In the genomic region with DNA sequence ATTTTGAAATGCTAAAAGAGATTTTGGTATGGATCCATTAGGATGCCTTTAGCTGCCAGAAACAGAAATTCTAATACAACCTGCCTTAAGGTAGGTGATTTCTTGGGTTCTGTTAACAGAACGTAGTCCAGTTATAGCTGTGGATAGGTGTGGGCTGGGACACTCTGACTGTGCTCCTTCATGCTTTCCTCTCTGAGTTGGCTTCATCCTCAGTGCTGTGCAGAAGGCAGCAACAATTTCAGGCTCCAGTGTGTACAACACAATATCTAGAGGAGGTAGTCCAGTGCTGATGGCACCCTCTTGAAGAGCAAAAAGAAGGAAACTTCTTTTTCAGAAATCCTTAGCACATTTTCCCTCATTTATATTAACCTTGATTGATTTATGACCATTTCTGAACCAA, we compare ENCODE assay signal across 1 cellular context.
TF ChIP-seq lines count a peak whose summit lies in the region.

No MANE protein-coding gene starts in this region.

TF ChIP-seq in K562, 482 proteins besides CTCF, POLR2A, EP300 and RAD21:
- peak; percentile 42 for TF ChIP-seq MEIS2 (IDR thresholded peaks at IDR 0.05; ENCODE audit: partially characterized antibody)
- TF ChIP-seq, protein P1, sequence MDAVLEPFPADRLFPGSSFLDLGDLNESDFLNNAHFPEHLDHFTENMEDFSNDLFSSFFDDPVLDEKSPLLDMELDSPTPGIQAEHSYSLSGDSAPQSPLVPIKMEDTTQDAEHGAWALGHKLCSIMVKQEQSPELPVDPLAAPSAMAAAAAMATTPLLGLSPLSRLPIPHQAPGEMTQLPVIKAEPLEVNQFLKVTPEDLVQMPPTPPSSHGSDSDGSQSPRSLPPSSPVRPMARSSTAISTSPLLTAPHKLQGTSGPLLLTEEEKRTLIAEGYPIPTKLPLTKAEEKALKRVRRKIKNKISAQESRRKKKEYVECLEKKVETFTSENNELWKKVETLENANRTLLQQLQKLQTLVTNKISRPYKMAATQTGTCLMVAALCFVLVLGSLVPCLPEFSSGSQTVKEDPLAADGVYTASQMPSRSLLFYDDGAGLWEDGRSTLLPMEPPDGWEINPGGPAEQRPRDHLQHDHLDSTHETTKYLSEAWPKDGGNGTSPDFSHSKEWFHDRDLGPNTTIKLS (IDR thresholded peaks at IDR 0.05; ENCODE audit: borderline replicate concordance, low read depth) = no peak
